Comparison of ENCODE assay signal across 9 cellular contexts in the genomic region with DNA sequence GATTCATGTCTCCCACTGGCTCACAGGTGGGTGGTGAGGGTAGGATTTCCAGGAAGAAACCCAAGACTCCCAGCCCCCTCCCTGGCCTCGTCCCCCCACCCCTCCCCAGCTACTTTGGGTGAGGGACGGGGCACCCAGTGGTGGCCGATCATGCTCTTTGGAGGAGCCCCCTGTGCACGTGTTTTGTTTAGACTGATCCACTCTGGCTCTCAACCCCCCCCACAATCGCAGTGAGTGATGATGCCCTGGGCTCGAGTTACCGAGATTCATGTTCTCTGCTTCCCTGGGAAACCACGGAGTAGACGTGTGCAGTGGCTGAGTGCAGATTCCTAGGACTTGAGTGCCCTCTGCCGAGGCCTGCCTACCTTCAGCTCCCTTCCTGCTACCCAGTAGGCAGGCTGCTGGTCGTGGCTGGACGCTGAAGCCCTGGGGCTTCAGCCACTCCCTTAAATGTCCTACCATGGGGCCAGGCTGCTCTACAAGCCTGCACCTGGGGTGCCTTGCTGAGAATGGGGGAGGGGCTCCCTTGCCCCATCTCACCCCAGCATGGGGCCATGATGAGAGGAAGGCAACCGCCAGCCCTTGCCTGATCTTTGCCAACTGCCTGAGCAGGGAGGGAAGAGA. TPM values are rescaled to one million over a fixed set of nuclear protein-coding genes. Genes with fewer than 3 reads are reported as not detected.
DNase-seq lines count a peak whose midpoint lies in the region; ATAC-seq and TF ChIP-seq lines count a peak whose summit lies in the region.
"Had no signal": no experiment of that assay in that cellular context is flagged by ENCODE, and none has a peak within 500 bp of the region (broad histone marks: within the 10 kb centered on the region; RNA-seq: fewer than 3 reads in every experiment).

No MANE protein-coding gene starts in this region.

- 4% methylated on average over 13 of the region's 13 CpGs for WGBS in HUES64

- H3K4me1 ChIP-seq in HUES64 (ENCODE audit: insufficient read depth, low read length) = peaks cover 57% of the 10 kb centered on the region
- H3K4me1 ChIP-seq in OCI-LY7 (ENCODE audit: insufficient read depth, low read length, poor library complexity, severe bottlenecking) = peaks cover 57% of the 10 kb centered on the region

- H3K4me1 Mint-ChIP-seq in osteocyte (ENCODE audit: unreplicated experiment) = peaks cover 2% of the 10 kb centered on the region

- H3K27me3 Mint-ChIP-seq in osteocyte (ENCODE audit: unreplicated experiment) = peaks cover 51% of the 10 kb centered on the region

- CTCF ChIA-PET in OCI-LY7 (lab: Charles Lee; ENCODE audit: unreplicated experiment) = interaction anchor here (0.6 to 0.8 kb wide), 3 partner anchors 8 to 85 kb away, joined by 3 to 5 read pairs (median 3); no protein-coding TSS in a partner anchor

- no peak overlapping the region; the same call in 1 of the 2 replicates for H2AFZ ChIP-seq in OCI-LY7 (ENCODE audit: low read length)

- DNase-seq in A172 (ENCODE audit: low spot score) (peak; percentile 1), OCI-LY7 (ENCODE audit: low spot score) (peak; percentile 75), left ventricle myocardium superior (peak; percentile 40), left colon (no peak), osteocyte (ENCODE audit: extremely low spot score, unreplicated experiment) (no peak), 8988T (no peak)
- DNase-seq: CD4-positive, alpha-beta T cell had no signal

- H4K20me1 ChIP-seq in OCI-LY7 (ENCODE audit: insufficient read depth, low read length) = no peaks in the 10 kb centered on the region

- H3K27me3 ChIP-seq in HUES64 (ENCODE audit: insufficient read depth, low read length) = peaks cover 60% of the 10 kb centered on the region

- no peaks in the 10 kb centered on the region for H3K9me2 ChIP-seq in OCI-LY7 (ENCODE audit: insufficient read depth, low read length)

- peaks cover 6% of the 10 kb centered on the region; the same call in 1 of the 2 replicates for H3K79me2 ChIP-seq in OCI-LY7 (ENCODE audit: insufficient read depth, low read depth, low read length)

- H3K9ac ChIP-seq in HUES64 (ENCODE audit: low read depth, low read length) = no peak overlapping the region

- BruUV-seq in OCI-LY7 (replicated peaks; lab: Mats Ljungman, UMichigan) = no TSS peak

- TF ChIP-seq CTCF in OCI-LY7 (conservative IDR thresholded peaks at IDR 0.05; ENCODE audit: low read length) = peak; percentile 75
- no peak for TF ChIP-seq CTCF in osteocyte (IDR thresholded peaks at IDR 0.05)

- H3K9me3 ChIP-seq in HUES64 (ENCODE audit: insufficient read depth, low read depth, low read length) = no peaks in the 10 kb centered on the region
- H3K9me3 ChIP-seq in OCI-LY7 (ENCODE audit: low read length) = no peaks in the 10 kb centered on the region

- H3K9me3 Mint-ChIP-seq in osteocyte (ENCODE audit: unreplicated experiment) = no peaks in the 10 kb centered on the region
- H3K9me3 Mint-ChIP-seq: CD4-positive, alpha-beta T cell had no signal

- intact Hi-C loops in OCI-LY7 (cut with micrococcal nuclease; ENCODE audit: unreplicated experiment) = loop anchor here (1.0 to 5.0 kb wide), 5 partner anchors 284 to 461 kb away; no protein-coding TSS in a partner anchor
- intact Hi-C loops in left ventricle myocardium superior (cut with micrococcal nuclease) = no loop called here
- intact Hi-C loops in left colon (cut with DNase I, micrococcal nuclease) = no loop called here

- H3K4me2 ChIP-seq in OCI-LY7 (ENCODE audit: low read length) = no peak overlapping the region

- H3K4me3 ChIP-seq in HUES64 (ENCODE audit: low read length) (peak overlapping the region; percentile 34; the same call in 1 of the 2 replicates), OCI-LY7 (ENCODE audit: low read depth, low read length, poor library complexity, severe bottlenecking) (no peak overlapping the region)

- POLR2A ChIA-PET in OCI-LY7 (lab: Charles Lee) = interaction anchor here (1.1 kb wide), 1 partner anchor 86 kb away, joined by 3 read pairs; no protein-coding TSS in a partner anchor

- no peaks in the 10 kb centered on the region for H3K36me3 ChIP-seq in HUES64 (ENCODE audit: insufficient read depth, low read length)
- no peaks in the 10 kb centered on the region for H3K36me3 ChIP-seq in OCI-LY7 (ENCODE audit: insufficient read depth, low read length)

- peak; percentile 77 for ATAC-seq in left ventricle myocardium superior
- no peak for ATAC-seq in left colon
- ATAC-seq in GM21423 (IDR thresholded peaks at IDR 0.05; ENCODE audit: unreplicated experiment) = no peak

- H3K36me3 Mint-ChIP-seq in osteocyte (ENCODE audit: unreplicated experiment) = no peaks in the 10 kb centered on the region

- H3K27ac Mint-ChIP-seq in osteocyte (ENCODE audit: unreplicated experiment) = no peak overlapping the region
- H3K27ac Mint-ChIP-seq: CD4-positive, alpha-beta T cell had no signal

- no peak overlapping the region for H3K4me3 Mint-ChIP-seq in osteocyte (ENCODE audit: unreplicated experiment)
- H3K4me3 Mint-ChIP-seq: CD4-positive, alpha-beta T cell had no signal

- H3K27ac ChIP-seq in HUES64 (ENCODE audit: low read depth, low read length) = peak overlapping the region; percentile 13; the same call in 1 of the 2 replicates
- H3K27ac ChIP-seq in OCI-LY7 (ENCODE audit: low read depth, low read length, poor library complexity, severe bottlenecking) = no peak overlapping the region

RNA-seq across cellular contexts. Expression of gene GRIK3, which starts 3.9 kb away (rescaled TPM):
- not detected in 2 replicates for total RNA-seq in A172 (2014; rRNA removed; shearing (Covaris generic))
- polyA plus RNA-seq in HUES64 (2013, experiment 1 of 2) = 1.00 TPM
- 2.2 TPM for polyA plus RNA-seq in HUES64 (2013, experiment 2 of 2)
- total RNA-seq in OCI-LY7 (2014; rRNA removed; shearing (Covaris generic)) = 13.1 and 16.3 TPM in 2 replicates
- 48.6 and 55.0 TPM in 2 replicates for total RNA-seq in OCI-LY7 (2022)
- 0.62 TPM for total RNA-seq in left ventricle myocardium superior
- 1 to 10 TPM in 1 of 2 donors, under 1 TPM in 1; 0.46 to 1.9 TPM for total RNA-seq in left colon
- not detected in 2 replicates for total RNA-seq in osteocyte
- total RNA-seq: CD4-positive, alpha-beta T cell had no signal

Comparison
In these comparisons a context has a peak if more than half of its experiments do, and no peak if none do; other contexts are left out.
1. DNase-seq: peak in A172 (single experiment), OCI-LY7 (single experiment) and left ventricle myocardium superior (single experiment); none in left colon (0 of 2), osteocyte (single experiment) and 8988T (single experiment).